10 cellular contexts compared by ENCODE assay signal in genomic region chr1:198253259-198253658, GRCh38.
A peak's percentile ranks its signal among the peaks of the same experiment; 100 is the strongest.
DNase-seq lines count a peak whose midpoint lies in the region; ATAC-seq and TF ChIP-seq lines count a peak whose summit lies in the region.
"Had no signal": no experiment of that assay in that cellular context is flagged by ENCODE, and none has a peak within 500 bp of the region (broad histone marks: within the 10 kb centered on the region; RNA-seq: fewer than 3 reads in every experiment).

No MANE protein-coding gene starts in this region.

- no peaks in the 10 kb centered on the region for H3K27me3 Mint-ChIP-seq in activated naive CD8-positive, alpha-beta T cell treated with anti-CD3 and anti-CD28 coated beads, Interleukin-2, amount 50 U/mL, for 24 hours

- H3K36me3 Mint-ChIP-seq in activated naive CD8-positive, alpha-beta T cell treated with anti-CD3 and anti-CD28 coated beads, Interleukin-2, amount 50 U/mL, for 24 hours (ENCODE audit: low read depth) = peaks cover 14% of the 10 kb centered on the region

- H3K27ac Mint-ChIP-seq in activated naive CD8-positive, alpha-beta T cell treated with anti-CD3 and anti-CD28 coated beads, Interleukin-2, amount 50 U/mL, for 24 hours = peak overlapping the region; percentile 85

- ATAC-seq in GM18502 (IDR thresholded peaks at IDR 0.05; ENCODE audit: poor library complexity, unreplicated experiment) (peak; percentile 85), GM19467 (IDR thresholded peaks at IDR 0.05; ENCODE audit: unreplicated experiment) (peak; percentile 69), HG03064 (IDR thresholded peaks at IDR 0.05; ENCODE audit: low read depth, unreplicated experiment) (peak; percentile 79)
- ATAC-seq in activated naive CD8-positive, alpha-beta T cell treated with anti-CD3 and anti-CD28 coated beads, Interleukin-2, amount 50 U/mL, for 24 hours = peak; percentile 75

- H3K9me3 Mint-ChIP-seq in activated naive CD8-positive, alpha-beta T cell treated with anti-CD3 and anti-CD28 coated beads, Interleukin-2, amount 50 U/mL, for 24 hours = peaks cover 4% of the 10 kb centered on the region

- DNase-seq in activated naive CD8-positive, alpha-beta T cell treated with anti-CD3 and anti-CD28 coated beads, Interleukin-2, amount 50 U/mL, for 24 hours = no peak
- no peak for DNase-seq in AG20443 (ENCODE audit: low spot score)
- DNase-seq in effector CD8-positive, alpha-beta T cell (lab: John Stamatoyannopoulos, UW) = no peak
- DNase-seq in AG08395 (ENCODE audit: low spot score) = no peak
- DNase-seq in foreskin fibroblast = no peak
- DNase-seq: PC-9 had no signal

- TF ChIP-seq CTCF in foreskin fibroblast (IDR thresholded peaks at IDR 0.05; ENCODE audit: low read depth, low read length) = no peak

- H3K4me3 ChIP-seq in foreskin fibroblast (ENCODE audit: low read depth in 1 of 2, low read length in 2 of 2) = no peak overlapping the region
- H3K4me3 ChIP-seq: PC-9, vagina had no signal

- peaks cover 55% of the 10 kb centered on the region for H3K4me1 Mint-ChIP-seq in activated naive CD8-positive, alpha-beta T cell treated with anti-CD3 and anti-CD28 coated beads, Interleukin-2, amount 50 U/mL, for 24 hours

- peak overlapping the region; percentile 55 for H3K4me3 Mint-ChIP-seq in activated naive CD8-positive, alpha-beta T cell treated with anti-CD3 and anti-CD28 coated beads, Interleukin-2, amount 50 U/mL, for 24 hours
